ENCODE assay signal across 10 cellular contexts in genomic region chr4:182924497-182924896, GRCh38.
"Had no signal": no experiment of that assay in that cellular context is flagged by ENCODE, and none has a peak within 500 bp of the region (broad histone marks: within the 10 kb centered on the region; RNA-seq: fewer than 3 reads in every experiment).

No MANE protein-coding gene starts in this region.

- H3K27me3 ChIP-seq: ascending aorta, heart left ventricle, pancreas, sigmoid colon, thyroid gland, upper lobe of right lung had no signal

- DNase-seq: activated CD4-positive, CD25-positive, alpha-beta regulatory T cell treated with anti-CD3 and anti-CD28 coated beads, Interleukin-2, amount 50 U/mL, for 72 hours; sigmoid colon had no signal

- H3K36me3 ChIP-seq: ascending aorta, heart left ventricle, pancreas, prostate gland, sigmoid colon, thyroid gland, upper lobe of right lung had no signal

- H3K27ac ChIP-seq: ascending aorta, foreskin keratinocyte, heart left ventricle, pancreas, prostate gland, thyroid gland, upper lobe of right lung, VCaP had no signal

- H3K4me3 ChIP-seq: ascending aorta, heart left ventricle, pancreas, prostate gland, sigmoid colon, thyroid gland, upper lobe of right lung had no signal

- H3K4me1 ChIP-seq: ascending aorta, foreskin keratinocyte, heart left ventricle, prostate gland, upper lobe of right lung had no signal

- H3K9me3 ChIP-seq: ascending aorta, heart left ventricle, pancreas, prostate gland, sigmoid colon, thyroid gland, upper lobe of right lung had no signal
